Comparison of ENCODE assay signal across 29 cellular contexts in genomic region chr6:100823041-100823440, GRCh38.
"Had no signal": no experiment of that assay in that cellular context is flagged by ENCODE, and none has a peak within 500 bp of the region (broad histone marks: within the 10 kb centered on the region; RNA-seq: fewer than 3 reads in every experiment).

No MANE protein-coding gene starts in this region.

- H3K27me3 ChIP-seq: esophagus squamous epithelium, right atrium auricular region, stomach, thyroid gland, vagina had no signal

- ATAC-seq: left ventricle myocardium superior; lower lobe of right lung; mucosa of descending colon; naive thymus-derived CD8-positive, alpha-beta T cell; sciatic nerve; stimulated activated effector memory CD8-positive, alpha-beta T cell treated with anti-CD3 and anti-CD28 coated beads, Interleukin-12 subunit alpha, Interleukin-12 subunit beta, amount 100 ng/mL, for 72 hours had no signal

- H3K9me3 Mint-ChIP-seq: immature natural killer cell; memory B cell; nephron progenitor cell; stimulated activated effector memory CD8-positive, alpha-beta T cell treated with anti-CD3 and anti-CD28 coated beads, Interleukin-12 subunit alpha, Interleukin-12 subunit beta, amount 100 ng/mL, for 72 hours had no signal

- DNase-seq: dermis blood vessel endothelial cell; effector memory CD4-positive, alpha-beta T cell; erythroblast; esophagus squamous epithelium; foreskin melanocyte; glutamatergic neuron; hypothalamus; immature natural killer cell; islet precursor cell; left ventricle myocardium superior; lower lobe of right lung; mucosa of descending colon; naive thymus-derived CD8-positive, alpha-beta T cell; nephron progenitor cell; nucleus accumbens; stimulated activated CD4-positive, alpha-beta T cell treated with anti-CD3 and anti-CD28 coated beads, Interleukin-2, amount 100 ng/mL, for 24 hours; stimulated activated CD4-positive, alpha-beta T cell treated with anti-CD3 and anti-CD28 coated beads, Interleukin-4, amount 100 ng/mL, for 24 hours; stimulated activated naive CD4-positive, alpha-beta T cell treated with Interleukin-2 at 50 U/mL for 16 hours; stomach; thyroid gland; trophoblast cell had no signal

- H3K9me3 ChIP-seq: esophagus squamous epithelium, lower lobe of right lung, mucosa of descending colon, prostate gland, right atrium auricular region, stomach, thyroid gland, vagina had no signal

- FAIRE-seq: endometrium had no signal

- H3K27me3 Mint-ChIP-seq: memory B cell; naive thymus-derived CD8-positive, alpha-beta T cell had no signal

- H3K4me1 ChIP-seq: esophagus squamous epithelium, lower lobe of right lung, prostate gland, stomach, thyroid gland, vagina had no signal

- H3K4me3 ChIP-seq: coronary artery, esophagus squamous epithelium, lower lobe of right lung, mucosa of descending colon, prostate gland, right atrium auricular region, stomach, thyroid gland, vagina had no signal

- H3K27ac Mint-ChIP-seq: immature natural killer cell; nephron progenitor cell; stimulated activated effector memory CD8-positive, alpha-beta T cell treated with anti-CD3 and anti-CD28 coated beads, Interleukin-12 subunit alpha, Interleukin-12 subunit beta, amount 100 ng/mL, for 72 hours had no signal

- H3K4me3 Mint-ChIP-seq: immature natural killer cell; memory B cell; naive thymus-derived CD8-positive, alpha-beta T cell; nephron progenitor cell; stimulated activated effector memory CD8-positive, alpha-beta T cell treated with anti-CD3 and anti-CD28 coated beads, Interleukin-12 subunit alpha, Interleukin-12 subunit beta, amount 100 ng/mL, for 72 hours had no signal

- H3K27ac ChIP-seq: coronary artery, esophagus squamous epithelium, lower lobe of right lung, prostate gland, right atrium auricular region, stomach, thyroid gland, vagina had no signal

- H3K36me3 ChIP-seq: lower lobe of right lung, prostate gland, right atrium auricular region, thyroid gland, vagina had no signal

- H3K4me1 Mint-ChIP-seq: nephron progenitor cell had no signal
